9 cellular contexts compared by ENCODE assay signal in genomic region chr6:15389759-15390723, GRCh38.
DNase-seq lines count a peak whose midpoint lies in the region; ATAC-seq, FAIRE-seq and TF ChIP-seq lines count a peak whose summit lies in the region.
"Had no signal": no experiment of that assay in that cellular context is flagged by ENCODE, and none has a peak within 500 bp of the region (broad histone marks: within the 10 kb centered on the region; RNA-seq: fewer than 3 reads in every experiment).

No MANE protein-coding gene starts in this region.

- no peaks in the 10 kb centered on the region for H3K27me3 ChIP-seq in lower lobe of right lung (ENCODE audit: low read depth)

- H3K27ac ChIP-seq in lower lobe of right lung: no peak overlapping the region

- H3K36me3 ChIP-seq in lower lobe of right lung: no peaks in the 10 kb centered on the region

- no peak overlapping the region for H3K4me3 ChIP-seq in lower lobe of right lung
- H3K4me3 ChIP-seq: skin epidermis had no signal

- no peaks in the 10 kb centered on the region for H3K9me3 ChIP-seq in lower lobe of right lung

- no peak for FAIRE-seq in RCC 7860 (lab: Jason Lieb, UNC)

- DNase-seq in Ammon's horn (ENCODE audit: low spot score) (peak; percentile 58), NCI-H82 (lab: John Stamatoyannopoulos, UW) (peak; percentile 93), cerebellum (ENCODE audit: low spot score) (peak; percentile 30), lower lobe of right lung (no peak), RCC 7860 (ENCODE audit: low spot score) (no peak)

- peak; percentile 30 to 39 for ATAC-seq in lower lobe of right lung
- no peak for ATAC-seq in HG03378 (IDR thresholded peaks at IDR 0.05; ENCODE audit: unreplicated experiment)
- ATAC-seq in activated CD4-positive, CD25-positive, alpha-beta regulatory T cell treated with anti-CD3 and anti-CD28 coated beads, Interleukin-2, amount 50 U/mL, for 24 hours: no peak

- peaks cover 43% of the 10 kb centered on the region for H3K4me1 ChIP-seq in lower lobe of right lung

- intact Hi-C loops in lower lobe of right lung (cut with DNase I): no loop called here

- peak; percentile 55 for TF ChIP-seq CTCF in GM12874 (IDR thresholded peaks at IDR 0.05; ENCODE audit: insufficient read depth, low read depth, low read length)
- TF ChIP-seq CTCF in lower lobe of right lung (IDR thresholded peaks at IDR 0.05): peak; percentile 54

Comparison
In these comparisons a context has a peak if more than half of its experiments do, and no peak if none do; other contexts are left out.
1. DNase-seq: peak in Ammon's horn (single experiment), NCI-H82 (single experiment) and cerebellum (single experiment); none in lower lobe of right lung (single experiment) and RCC 7860 (single experiment).
2. ATAC-seq: peak in lower lobe of right lung (2 of 2); none in HG03378 (single experiment) and activated CD4-positive, CD25-positive, alpha-beta regulatory T cell treated with anti-CD3 and anti-CD28 coated beads, Interleukin-2, amount 50 U/mL, for 24 hours (0 of 2).